8 cellular contexts compared by ENCODE assay signal in the genomic region with DNA sequence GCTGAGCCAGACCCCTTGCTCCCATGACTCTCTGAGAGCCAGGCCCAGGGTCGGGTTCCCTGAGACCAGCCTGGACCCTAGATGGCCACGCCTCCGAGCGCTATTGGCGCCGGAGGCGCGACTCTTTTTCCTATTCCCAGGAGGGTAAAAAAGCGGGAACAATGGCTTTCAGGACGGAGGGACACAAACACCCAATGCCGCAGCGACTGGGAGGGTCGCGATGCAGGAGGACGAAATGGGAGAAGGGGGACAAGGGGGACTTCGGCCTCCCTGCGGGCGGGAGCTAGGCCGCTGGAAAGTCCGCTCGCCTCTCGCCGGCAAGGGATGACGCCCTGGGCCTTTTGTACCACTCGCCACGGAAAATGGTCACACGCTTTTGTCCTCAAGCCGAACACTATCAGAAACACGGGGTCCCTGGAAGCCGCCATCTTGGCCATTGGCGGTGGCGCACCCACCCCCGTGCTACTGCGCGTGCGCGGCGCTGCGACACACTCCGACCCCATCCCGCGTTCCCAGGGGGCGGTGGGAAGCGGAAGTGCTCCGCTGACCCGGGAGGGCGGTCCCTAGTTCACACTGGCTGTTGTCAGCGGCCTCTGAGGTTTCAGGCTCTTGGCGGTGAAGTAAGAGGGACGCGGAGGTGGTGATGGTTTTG.
DNase-seq lines count a peak whose midpoint lies in the region; ATAC-seq lines count a peak whose summit lies in the region.

No MANE protein-coding gene starts in this region.

- DNase-seq in AML-193 (lab: John Stamatoyannopoulos, UW): peak; percentile 56 to 57
- DNase-seq in NCI-H510A (lab: John Stamatoyannopoulos, UW): peak; percentile 81
- DNase-seq in activated CD4-positive, alpha-beta T cell treated with anti-CD3 and anti-CD28 coated beads for 4 hours: peak; percentile 81 to 86
- peak; percentile 81 for DNase-seq in left colon
- peak; percentile 76 to 79 for DNase-seq in stimulated activated CD4-positive, alpha-beta T cell treated with anti-CD3 and anti-CD28 coated beads, Interleukin-1b, Interleukin-23, amount 100 ng/mL, for 4 hours (ENCODE audit: low read depth in 2 of 2)

- intact Hi-C loops in left colon (cut with DNase I, micrococcal nuclease): no loop called here

- H3K27ac ChIP-seq in cingulate gyrus (ENCODE audit: low read depth, low read length): peak overlapping the region; percentile 85

- ATAC-seq in GM19025 (IDR thresholded peaks at IDR 0.05; ENCODE audit: low read depth, unreplicated experiment) (peak; percentile 91), HG03196 (IDR thresholded peaks at IDR 0.05; ENCODE audit: unreplicated experiment) (peak; percentile 80), left colon (peak; percentile 97)

Comparison
In these comparisons a context has a peak if more than half of its experiments do, and no peak if none do; other contexts are left out.
1. Peak in every context shown above with its lines: DNase-seq, ATAC-seq and H3K27ac ChIP-seq.